In genomic region chr13:112679932-112680677, GRCh38 we compare ENCODE assay signal across 14 cellular contexts.
"Had no signal": no experiment of that assay in that cellular context is flagged by ENCODE, and none has a peak within 500 bp of the region (broad histone marks: within the 10 kb centered on the region; RNA-seq: fewer than 3 reads in every experiment).

No MANE protein-coding gene starts in this region.

- H3K27me3 ChIP-seq: breast epithelium, gastrocnemius medialis, heart left ventricle had no signal

- H3K9me3 ChIP-seq: breast epithelium, gastrocnemius medialis, heart left ventricle, tibial artery had no signal

- ATAC-seq: gastrocnemius medialis, left colon, sciatic nerve, T-helper 17 cell had no signal

- DNase-seq: activated B cell treated with CpG ODN at 0.5 μM for 24 hours; activated CD4-positive, alpha-beta T cell treated with anti-CD3 and anti-CD28 coated beads for 48 hours; activated naive CD4-positive, alpha-beta T cell treated with Interleukin-2 at 50 U/mL for 16 hours; anterior cingulate cortex; dermis blood vessel endothelial cell; gastrocnemius medialis; heart left ventricle; left colon; T-helper 17 cell had no signal

- H3K9me3 Mint-ChIP-seq: activated B cell treated with CpG ODN at 0.5 μM for 24 hours; activated T-helper 1 cell treated with anti-CD3 and anti-CD28 coated beads, Interleukin-12 subunit alpha, Interleukin-12 subunit beta, Interleukin-2, Interleukin-4 antibody, amounts not matched to agents 30 ng/mL and 10 ng/mL and 1 ng/mL, durations not matched to agents 14 hours and 24 hours and 36 hours had no signal

- H3K4me3 ChIP-seq: breast epithelium, gastrocnemius medialis, heart left ventricle, tibial artery had no signal

- H3K4me3 Mint-ChIP-seq: activated B cell treated with CpG ODN at 0.5 μM for 24 hours; activated T-helper 1 cell treated with anti-CD3 and anti-CD28 coated beads, Interleukin-12 subunit alpha, Interleukin-12 subunit beta, Interleukin-2, Interleukin-4 antibody, amounts not matched to agents 30 ng/mL and 10 ng/mL and 1 ng/mL, durations not matched to agents 14 hours and 24 hours and 36 hours; nephron; T-helper 17 cell had no signal

- H3K27ac Mint-ChIP-seq: activated B cell treated with CpG ODN at 0.5 μM for 24 hours; activated T-helper 1 cell treated with anti-CD3 and anti-CD28 coated beads, Interleukin-12 subunit alpha, Interleukin-12 subunit beta, Interleukin-2, Interleukin-4 antibody, amounts not matched to agents 30 ng/mL and 10 ng/mL and 1 ng/mL, durations not matched to agents 14 hours and 24 hours and 36 hours; nephron; T-helper 17 cell had no signal

- H3K36me3 ChIP-seq: breast epithelium, gastrocnemius medialis, heart left ventricle, tibial artery had no signal

- H3K4me1 Mint-ChIP-seq: activated B cell treated with CpG ODN at 0.5 μM for 24 hours had no signal

- H3K27ac ChIP-seq: breast epithelium, gastrocnemius medialis, heart left ventricle, tibial artery had no signal

- H3K4me1 ChIP-seq: breast epithelium, gastrocnemius medialis, heart left ventricle, tibial artery had no signal
